In genomic region chr10:24249829-24250415, GRCh38 we compare ENCODE assay signal across 1 cellular context.
TF ChIP-seq lines count a peak whose summit lies in the region.

No MANE protein-coding gene starts in this region.

TF ChIP-seq in WTC11, 78 proteins besides CTCF, POLR2A, EP300 and RAD21 (continued from another document):
- no peak for TF ChIP-seq ZNF281 (CRISPR knock-in tag; IDR thresholded peaks at IDR 0.05)
- TF ChIP-seq TCF7 (CRISPR knock-in tag; IDR thresholded peaks at IDR 0.05; ENCODE audit: low read depth), result no peak
- TF ChIP-seq, protein P1, sequence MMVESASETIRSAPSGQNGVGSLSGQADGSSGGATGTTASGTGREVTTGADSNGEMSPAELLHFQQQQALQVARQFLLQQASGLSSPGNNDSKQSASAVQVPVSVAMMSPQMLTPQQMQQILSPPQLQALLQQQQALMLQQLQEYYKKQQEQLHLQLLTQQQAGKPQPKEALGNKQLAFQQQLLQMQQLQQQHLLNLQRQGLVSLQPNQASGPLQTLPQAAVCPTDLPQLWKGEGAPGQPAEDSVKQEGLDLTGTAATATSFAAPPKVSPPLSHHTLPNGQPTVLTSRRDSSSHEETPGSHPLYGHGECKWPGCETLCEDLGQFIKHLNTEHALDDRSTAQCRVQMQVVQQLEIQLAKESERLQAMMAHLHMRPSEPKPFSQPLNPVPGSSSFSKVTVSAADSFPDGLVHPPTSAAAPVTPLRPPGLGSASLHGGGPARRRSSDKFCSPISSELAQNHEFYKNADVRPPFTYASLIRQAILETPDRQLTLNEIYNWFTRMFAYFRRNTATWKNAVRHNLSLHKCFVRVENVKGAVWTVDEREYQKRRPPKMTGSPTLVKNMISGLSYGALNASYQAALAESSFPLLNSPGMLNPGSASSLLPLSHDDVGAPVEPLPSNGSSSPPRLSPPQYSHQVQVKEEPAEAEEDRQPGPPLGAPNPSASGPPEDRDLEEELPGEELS (CRISPR knock-in tag; IDR thresholded peaks at IDR 0.05), result no peak
- TF ChIP-seq USF2 (CRISPR knock-in tag; IDR thresholded peaks at IDR 0.05), result no peak
- no peak for TF ChIP-seq NFYB (CRISPR knock-in tag; conservative IDR thresholded peaks at IDR 0.05; ENCODE audit: low read depth)
- TF ChIP-seq MXD4 (CRISPR knock-in tag; IDR thresholded peaks at IDR 0.05; ENCODE audit: borderline replicate concordance), result no peak
